Comparison of ENCODE assay signal across 9 cellular contexts in genomic region chr5:1494780-1495524, GRCh38. TPM values are rescaled to one million over a fixed set of nuclear protein-coding genes. Genes with fewer than 3 reads are reported as not detected.
A peak's percentile ranks its signal among the peaks of the same experiment; 100 is the strongest.
DNase-seq lines count a peak whose midpoint lies in the region; ATAC-seq and TF ChIP-seq lines count a peak whose summit lies in the region.
"Had no signal": no experiment of that assay in that cellular context is flagged by ENCODE, and none has a peak within 500 bp of the region (broad histone marks: within the 10 kb centered on the region; RNA-seq: fewer than 3 reads in every experiment).

No MANE protein-coding gene starts in this region.

- H3K36me3 ChIP-seq in gastroesophageal sphincter = peaks cover 0 to 72% of the 10 kb centered on the region in 2 donors

- H3K4me3 ChIP-seq in GM08714 (ENCODE audit: low read length) = peak overlapping the region; percentile 64; the same call in 1 of the 2 replicates
- H3K4me3 ChIP-seq in gastroesophageal sphincter = no peak overlapping the region

- H3K27me3 Mint-ChIP-seq in progenitor cell of endocrine pancreas = no peaks in the 10 kb centered on the region

- no peaks in the 10 kb centered on the region for H3K4me1 Mint-ChIP-seq in progenitor cell of endocrine pancreas (ENCODE audit: low read depth)

- DNase-seq in KG1 (lab: John Stamatoyannopoulos, UW) = peak; percentile 68
- no peak for DNase-seq in progenitor cell of endocrine pancreas (ENCODE audit: low spot score, unreplicated experiment)
- no peak for DNase-seq in middle frontal gyrus (ENCODE audit: extremely low spot score, low spot score)
- no peak for DNase-seq in HUDEP-2 (lab: John Stamatoyannopoulos, UW; ENCODE audit: unreplicated experiment in 76 of 76)

- TF ChIP-seq POLR2A in gastroesophageal sphincter (IDR thresholded peaks at IDR 0.05) = no peak

- no peaks in the 10 kb centered on the region for H3K9me3 Mint-ChIP-seq in progenitor cell of endocrine pancreas (ENCODE audit: low read depth)

- H3K27ac ChIP-seq in gastroesophageal sphincter = no peak overlapping the region

- peaks cover 0 to 21% (median 2%) of the 10 kb centered on the region in 3 donors for H3K4me1 ChIP-seq in gastroesophageal sphincter

- no peak overlapping the region for H3K4me3 Mint-ChIP-seq in progenitor cell of endocrine pancreas (ENCODE audit: low read depth)

- ATAC-seq in GM21390 (IDR thresholded peaks at IDR 0.05; ENCODE audit: unreplicated experiment) = peak; percentile 27
- peak; percentile 58 for ATAC-seq in esophagus mucosa
- ATAC-seq in gastroesophageal sphincter = no peak

- TF ChIP-seq EP300 in gastroesophageal sphincter (IDR thresholded peaks at IDR 0.05) = no peak

- TF ChIP-seq CTCF in progenitor cell of endocrine pancreas (IDR thresholded peaks at IDR 0.05; ENCODE audit: unreplicated experiment) = no peak
- no peak for TF ChIP-seq CTCF in gastroesophageal sphincter (IDR thresholded peaks at IDR 0.05)

- H3K27me3 ChIP-seq in gastroesophageal sphincter = no peaks in the 10 kb centered on the region

- no peak overlapping the region for H3K27ac Mint-ChIP-seq in progenitor cell of endocrine pancreas

- no peaks in the 10 kb centered on the region for H3K9me3 ChIP-seq in gastroesophageal sphincter

- 81 to 97% methylated on average over 22 of the region's 50 CpGs for WGBS in gastroesophageal sphincter (ENCODE audit: low coverage in 1 of 2), 2 donors

- H3K36me3 Mint-ChIP-seq in progenitor cell of endocrine pancreas (ENCODE audit: insufficient read depth) = peaks cover 12% of the 10 kb centered on the region

RNA-seq across cellular contexts. Expression of gene LPCAT1, which starts 28.8 kb away (rescaled TPM):
- total RNA-seq in esophagus mucosa (15.0 TPM), progenitor cell of endocrine pancreas (73.3 and 76.4 TPM in 2 replicates), gastroesophageal sphincter (10 to 100 TPM; 20.3 to 52.6 (median 31.8) TPM)

RNA-seq across cellular contexts. Expression of gene SLC6A3, which starts 49.7 kb away (rescaled TPM):
- 0.16 TPM for total RNA-seq in esophagus mucosa
- not detected in 2 replicates for total RNA-seq in progenitor cell of endocrine pancreas
- total RNA-seq in gastroesophageal sphincter = not detected
- total RNA-seq: glomerular endothelial cell had no signal
